ENCODE assay signal across 10 cellular contexts in the genomic region with DNA sequence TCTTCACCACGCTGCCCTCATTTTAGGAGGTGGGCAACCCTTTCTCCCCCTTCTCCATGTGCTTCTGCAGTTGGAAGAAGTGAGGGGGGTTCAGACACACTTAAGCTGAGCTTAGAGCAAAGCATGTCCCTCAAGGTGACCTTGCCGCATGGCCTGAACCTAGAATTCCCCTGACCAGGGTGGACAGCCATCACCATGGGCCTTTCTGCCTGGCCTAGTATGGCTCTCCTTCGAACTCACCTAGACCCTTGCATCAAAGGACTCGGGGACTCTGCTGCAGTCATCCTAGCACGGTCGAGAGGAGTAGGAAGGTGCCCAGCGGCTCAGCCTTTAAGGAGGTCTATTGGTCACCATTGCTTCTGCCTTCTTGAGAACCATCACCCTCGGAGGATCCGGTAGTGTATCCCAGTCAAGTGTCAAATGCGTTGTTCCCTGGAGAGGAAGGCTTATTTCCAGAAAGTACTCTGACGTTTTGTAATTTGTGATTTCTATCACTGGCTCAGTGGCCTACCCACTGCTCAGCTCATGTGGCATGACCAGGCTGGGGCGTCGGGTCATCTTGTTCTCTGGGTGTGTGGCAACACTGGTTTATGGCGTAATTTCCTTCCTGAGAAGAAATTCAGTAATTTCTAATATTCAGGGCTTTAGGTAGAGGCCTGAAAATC. TPM values are rescaled to one million over a fixed set of nuclear protein-coding genes. Genes with fewer than 3 reads are reported as not detected.
DNase-seq lines count a peak whose midpoint lies in the region; TF ChIP-seq lines count a peak whose summit lies in the region.
"Had no signal": no experiment of that assay in that cellular context is flagged by ENCODE, and none has a peak within 500 bp of the region (broad histone marks: within the 10 kb centered on the region; RNA-seq: fewer than 3 reads in every experiment).

TSS of gene KCNE1 (minus strand) at position 424 of the 665 bp plus-strand sequence. CDS start 62,576 bp downstream, outside the sequence.

- H3K9ac ChIP-seq in neural progenitor cell (no peak within 1 kb of the TSS), MM.1S (ENCODE audit: low read length) (no peak within 1 kb of the TSS)

- no peaks in the 10 kb centered on the region for H3K36me3 Mint-ChIP-seq in neural progenitor cell
- H3K36me3 Mint-ChIP-seq: activated naive CD4-positive, alpha-beta T cell treated with anti-CD3 and anti-CD28 coated beads, Interleukin-2, amount 50 U/mL, for 72 hours had no signal

- no peak within 1 kb of the TSS for H3K4me3 Mint-ChIP-seq in neural progenitor cell
- H3K4me3 Mint-ChIP-seq: CD4-positive, alpha-beta T cell had no signal

- no peaks in the 10 kb centered on the region for H3K9me2 ChIP-seq in hepatocyte (replicated peaks; ENCODE audit: insufficient read depth)
- no peaks in the 10 kb centered on the region for H3K9me2 ChIP-seq in MM.1S (replicated peaks; ENCODE audit: insufficient read depth, low read length)

- H3K36me3 ChIP-seq in hepatocyte (replicated peaks; ENCODE audit: insufficient read depth, low read depth) (no peaks in the 10 kb centered on the region), spleen (peaks cover 0 to 32% (median 0%) of the 10 kb centered on the region in 6 donors), neural progenitor cell (no peaks in the 10 kb centered on the region), MM.1S (replicated peaks; ENCODE audit: insufficient read depth, low read length) (no peaks in the 10 kb centered on the region)

- H3F3A ChIP-seq in neural progenitor cell (ENCODE audit: low read depth) (no peaks in the 10 kb centered on the region), MM.1S (ENCODE audit: insufficient read depth, low read length) (no peaks in the 10 kb centered on the region)

- intact Hi-C loops in spleen (cut with DNase I; ENCODE audit: low total_unique reads): no loop called here

- no peak within 1 kb of the TSS for H2AFZ ChIP-seq in hepatocyte
- no peak within 1 kb of the TSS for H2AFZ ChIP-seq in neural progenitor cell (replicated peaks)
- H2AFZ ChIP-seq in MM.1S (ENCODE audit: low read length): no peak within 1 kb of the TSS

- H3K9me3 Mint-ChIP-seq in neural progenitor cell: no peaks in the 10 kb centered on the region
- H3K9me3 Mint-ChIP-seq: activated naive CD4-positive, alpha-beta T cell treated with anti-CD3 and anti-CD28 coated beads, Interleukin-2, amount 50 U/mL, for 72 hours; CD4-positive, alpha-beta T cell had no signal

- H3K4me1 Mint-ChIP-seq in neural progenitor cell: no peaks in the 10 kb centered on the region

- H3K27me3 Mint-ChIP-seq in neural progenitor cell (ENCODE audit: insufficient read depth, low read depth): no peaks in the 10 kb centered on the region
- H3K27me3 Mint-ChIP-seq: CD4-positive, alpha-beta T cell had no signal

- 97% methylated on average over 14 of the region's 14 CpGs for WGBS in hepatocyte (ENCODE audit: low lambda C conversion rate, missing lambda C conversion rate)
- 63 to 81% (median 70%) methylated on average over 9 to 14 of the region's 14 CpGs for WGBS in spleen, 5 donors

- TF ChIP-seq POLR2A in spleen (IDR thresholded peaks at IDR 0.05): peak in 1 of 3 donors; percentile 54

- no peak within 1 kb of the TSS for H3K4me2 ChIP-seq in hepatocyte
- H3K4me2 ChIP-seq in neural progenitor cell: no peak within 1 kb of the TSS
- H3K4me2 ChIP-seq in MM.1S (ENCODE audit: low read depth, low read length): no peak within 1 kb of the TSS

- no peaks in the 10 kb centered on the region for H3K9me3 ChIP-seq in hepatocyte (ENCODE audit: low read depth)
- H3K9me3 ChIP-seq in spleen: no peaks in the 10 kb centered on the region
- H3K9me3 ChIP-seq in neural progenitor cell (ENCODE audit: low read depth): no peaks in the 10 kb centered on the region
- no peaks in the 10 kb centered on the region for H3K9me3 ChIP-seq in MM.1S (replicated peaks; ENCODE audit: insufficient read depth, low read length)

- no peaks in the 10 kb centered on the region for H3K79me2 ChIP-seq in hepatocyte
- no peaks in the 10 kb centered on the region for H3K79me2 ChIP-seq in neural progenitor cell (ENCODE audit: low read depth)
- H3K79me2 ChIP-seq in MM.1S (ENCODE audit: low read length): no peaks in the 10 kb centered on the region

- TF ChIP-seq CTCF in hepatocyte (IDR thresholded peaks at IDR 0.05; ENCODE audit: poor library complexity) (no peak), spleen (IDR thresholded peaks at IDR 0.05 in 8 of 11, conservative IDR thresholded peaks at IDR 0.05 in 3 of 11) (no peak), neural progenitor cell (IDR thresholded peaks at IDR 0.05) (no peak), MM.1S (IDR thresholded peaks at IDR 0.05; ENCODE audit: low read length) (no peak)

- peak; percentile 53 for DNase-seq in LHCN-M2 (ENCODE audit: low read depth)
- DNase-seq in amniotic epithelial cell (ENCODE audit: low read depth): peak; percentile 84
- no peak for DNase-seq in hepatocyte (ENCODE audit: low spot score)
- peak; percentile 88 for DNase-seq in spleen
- DNase-seq in neural progenitor cell (ENCODE audit: low spot score): no peak
- DNase-seq in activated CD4-positive, CD25-positive, alpha-beta regulatory T cell (lab: John Stamatoyannopoulos, UW): no peak
- no peak for DNase-seq in KG1 (lab: John Stamatoyannopoulos, UW)
- no peak for DNase-seq in MM.1S
- DNase-seq: CD4-positive, alpha-beta T cell had no signal

- peak within 1 kb of the TSS; percentile 52 for H3K27ac ChIP-seq in hepatocyte
- H3K27ac ChIP-seq in spleen: peak within 1 kb of the TSS in 7 of 8 donors; percentile 70 to 94 (median 89)
- no peak within 1 kb of the TSS for H3K27ac ChIP-seq in neural progenitor cell
- no peak within 1 kb of the TSS for H3K27ac ChIP-seq in MM.1S (ENCODE audit: low read length)

- H4K20me1 ChIP-seq in hepatocyte (ENCODE audit: insufficient read depth, poor library complexity, severe bottlenecking): no peaks in the 10 kb centered on the region
- no peaks in the 10 kb centered on the region for H4K20me1 ChIP-seq in neural progenitor cell (ENCODE audit: low read depth)
- H4K20me1 ChIP-seq in MM.1S (ENCODE audit: insufficient read depth, low read length): no peaks in the 10 kb centered on the region

- H3K4me3 ChIP-seq in hepatocyte: no peak within 1 kb of the TSS
- peak within 1 kb of the TSS in 4 of 8 donors; percentile 25 to 62 (median 32) for H3K4me3 ChIP-seq in spleen
- no peak within 1 kb of the TSS for H3K4me3 ChIP-seq in neural progenitor cell
- H3K4me3 ChIP-seq in MM.1S (ENCODE audit: low read length): no peak within 1 kb of the TSS

- H3K27me3 ChIP-seq in hepatocyte: no peaks in the 10 kb centered on the region
- no peaks in the 10 kb centered on the region for H3K27me3 ChIP-seq in spleen (replicated peaks in 1 of 7)
- H3K27me3 ChIP-seq in neural progenitor cell: no peaks in the 10 kb centered on the region
- H3K27me3 ChIP-seq in MM.1S (replicated peaks; ENCODE audit: insufficient read depth, low read length): no peaks in the 10 kb centered on the region

- no peak within 1 kb of the TSS for H3K27ac Mint-ChIP-seq in neural progenitor cell
- H3K27ac Mint-ChIP-seq: CD4-positive, alpha-beta T cell had no signal

- H3K4me1 ChIP-seq in hepatocyte (ENCODE audit: insufficient read depth) (peaks cover 4% of the 10 kb centered on the region), spleen (peaks cover 0 to 35% (median 2%) of the 10 kb centered on the region in 6 donors), neural progenitor cell (peaks cover 16% of the 10 kb centered on the region), MM.1S (ENCODE audit: low read length) (no peaks in the 10 kb centered on the region)

RNA-seq across cellular contexts. Expression of gene KCNE1, which starts in this region (rescaled TPM):
- total RNA-seq in LHCN-M2 (2014; rRNA removed) (not detected in 2 replicates), hepatocyte (0.32 and 1.1 TPM in 2 replicates), spleen (10 to 100 TPM in 5 of 7 donors, 1 to 10 TPM in 2; 4.5 to 50.2 (median 12.1) TPM), neural progenitor cell (ENCODE audit: low replicate concordance) (not detected in 2 replicates)
- 0.11 TPM for polyA plus RNA-seq in LHCN-M2 (2012)
- polyA plus RNA-seq in hepatocyte (0.48 and 1.3 TPM in 2 replicates), spleen (1 to 10 TPM in 1 of 3 donors, under 1 TPM in 2; 0.30 to 1.8 (median 0.37) TPM)
- total RNA-seq: CD4-positive, alpha-beta T cell had no signal

Comparison
In these comparisons a context has a peak if more than half of its experiments do, and no peak if none do; other contexts are left out.
1. Peak in DNase-seq in LHCN-M2; RNA of the gene not detected or under 1 TPM.
2. DNase-seq: peak in amniotic epithelial cell (single experiment) and spleen (single experiment); none in hepatocyte (single experiment), neural progenitor cell (single experiment), activated CD4-positive, CD25-positive, alpha-beta regulatory T cell (0 of 4), KG1 (single experiment) and MM.1S (single experiment).
3. H3K27ac ChIP-seq: peak in hepatocyte (single experiment) and spleen (7 of 8); none in neural progenitor cell (single experiment) and MM.1S (single experiment).